8 cellular contexts compared by ENCODE assay signal in the genomic region with DNA sequence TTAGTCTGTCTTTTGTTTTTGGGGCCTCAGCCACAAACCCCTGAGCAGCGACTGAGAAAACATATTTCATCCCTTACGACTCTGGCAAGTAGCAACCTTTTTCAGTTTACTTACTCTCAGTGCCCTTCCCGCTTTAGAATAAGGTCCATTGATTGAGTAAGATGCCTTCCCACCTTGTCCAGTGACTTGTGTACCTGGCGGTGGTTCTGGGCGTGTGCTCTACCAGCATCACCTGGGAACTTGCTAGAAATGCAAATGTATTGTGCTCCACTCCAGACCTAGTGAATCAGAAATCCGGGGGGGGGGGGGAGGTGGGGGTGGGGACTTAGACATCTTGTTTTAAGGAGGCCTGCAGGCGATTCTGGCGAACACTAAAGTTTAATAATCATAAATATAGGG.
DNase-seq lines count a peak whose midpoint lies in the region; ATAC-seq lines count a peak whose summit lies in the region.

No MANE protein-coding gene starts in this region.

- no peaks in the 10 kb centered on the region for H3K36me3 ChIP-seq in HUES6 (ENCODE audit: control insufficient read depth, insufficient read depth, low read length)
- no peaks in the 10 kb centered on the region for H3K36me3 ChIP-seq in effector memory CD4-positive, alpha-beta T cell (ENCODE audit: control insufficient read depth, insufficient read depth, low read length)

- H3K27ac Mint-ChIP-seq in activated T-cell treated with anti-CD3 and anti-CD28 coated beads, Interleukin-2, amount 50 U/mL, for 24 hours = peak overlapping the region; percentile 55
- H3K27ac Mint-ChIP-seq in stimulated activated naive B cell treated with anti-CD40 and anti-IgM and Interleukin-4, amounts not matched to agents 10 μg/mL and 1 μg/mL and 100 μg/mL, for 72 hours = peak overlapping the region; percentile 88

- H3K4me3 Mint-ChIP-seq in activated T-cell treated with anti-CD3 and anti-CD28 coated beads, Interleukin-2, amount 50 U/mL, for 24 hours = peak overlapping the region; percentile 76
- H3K4me3 Mint-ChIP-seq in stimulated activated naive B cell treated with anti-CD40 and anti-IgM and Interleukin-4, amounts not matched to agents 10 μg/mL and 1 μg/mL and 100 μg/mL, for 72 hours = peak overlapping the region; percentile 78 to 81

- H3K9me3 ChIP-seq in HUES6 (ENCODE audit: control insufficient read depth, insufficient read depth, low read depth, low read length) = no peaks in the 10 kb centered on the region
- no peaks in the 10 kb centered on the region for H3K9me3 ChIP-seq in effector memory CD4-positive, alpha-beta T cell (ENCODE audit: control insufficient read depth, low read length)

- DNase-seq in activated T-cell treated with anti-CD3 and anti-CD28 coated beads, Interleukin-2, amount 50 U/mL, for 24 hours = no peak
- no peak for DNase-seq in activated T-cell treated with anti-CD3 and anti-CD28 coated beads, Interleukin-2, amount 50 U/mL, for 48 hours
- no peak for DNase-seq in effector memory CD4-positive, alpha-beta T cell
- DNase-seq in stimulated activated naive B cell treated with anti-CD40 and anti-IgM and Interleukin-4, amounts not matched to agents 10 μg/mL and 1 μg/mL and 100 μg/mL, for 72 hours = no peak
- DNase-seq in SW 1271 (lab: John Stamatoyannopoulos, UW) = no peak
- DNase-seq in hippocampal formation (lab: John Stamatoyannopoulos, UW) = no peak
- no peak for DNase-seq in LoVo (ENCODE audit: low spot score)

- peak overlapping the region; percentile 55; the same call in 1 of the 2 replicates for H3K4me3 ChIP-seq in HUES6 (ENCODE audit: low read depth, low read length)
- peak overlapping the region; percentile 40 for H3K4me3 ChIP-seq in effector memory CD4-positive, alpha-beta T cell (ENCODE audit: insufficient read depth, low read depth, low read length, poor library complexity, severe bottlenecking)

- H3K27me3 ChIP-seq in HUES6 (ENCODE audit: control insufficient read depth, insufficient read depth, low read length) = peaks cover 11% of the 10 kb centered on the region; the same call in 1 of the 2 replicates
- no peaks in the 10 kb centered on the region for H3K27me3 ChIP-seq in effector memory CD4-positive, alpha-beta T cell (replicated peaks; ENCODE audit: control insufficient read depth, insufficient read depth, low read length, poor library complexity, severe bottlenecking)

- ATAC-seq in stimulated activated naive B cell treated with anti-CD40 and anti-IgM and Interleukin-4, amounts not matched to agents 10 μg/mL and 1 μg/mL and 100 μg/mL, for 72 hours (replicated peaks) = no peak

- no peak overlapping the region for H3K9ac ChIP-seq in HUES6 (ENCODE audit: low read length)

- no peak overlapping the region for H3K27ac ChIP-seq in HUES6 (ENCODE audit: low read depth, low read length)
- H3K27ac ChIP-seq in effector memory CD4-positive, alpha-beta T cell (ENCODE audit: insufficient read depth, low read length, poor library complexity, severe bottlenecking) = peak overlapping the region; percentile 88

- peaks cover 69% of the 10 kb centered on the region for H3K4me1 Mint-ChIP-seq in activated T-cell treated with anti-CD3 and anti-CD28 coated beads, Interleukin-2, amount 50 U/mL, for 24 hours (ENCODE audit: low read depth)
- H3K4me1 Mint-ChIP-seq in stimulated activated naive B cell treated with anti-CD40 and anti-IgM and Interleukin-4, amounts not matched to agents 10 μg/mL and 1 μg/mL and 100 μg/mL, for 72 hours = peaks cover 47 to 80% of the 10 kb centered on the region in 2 donors

- H3K9me3 Mint-ChIP-seq in activated T-cell treated with anti-CD3 and anti-CD28 coated beads, Interleukin-2, amount 50 U/mL, for 24 hours = no peaks in the 10 kb centered on the region
- H3K9me3 Mint-ChIP-seq in stimulated activated naive B cell treated with anti-CD40 and anti-IgM and Interleukin-4, amounts not matched to agents 10 μg/mL and 1 μg/mL and 100 μg/mL, for 72 hours = peaks cover 0 to 4% of the 10 kb centered on the region in 2 donors

- peaks cover 18% of the 10 kb centered on the region for H3K4me1 ChIP-seq in HUES6 (ENCODE audit: control insufficient read depth, insufficient read depth, low read length)
- peaks cover 40% of the 10 kb centered on the region for H3K4me1 ChIP-seq in effector memory CD4-positive, alpha-beta T cell (ENCODE audit: control insufficient read depth, insufficient read depth, low read length, poor library complexity, severe bottlenecking)

- H3K27me3 Mint-ChIP-seq in activated T-cell treated with anti-CD3 and anti-CD28 coated beads, Interleukin-2, amount 50 U/mL, for 24 hours = no peaks in the 10 kb centered on the region
- H3K27me3 Mint-ChIP-seq in stimulated activated naive B cell treated with anti-CD40 and anti-IgM and Interleukin-4, amounts not matched to agents 10 μg/mL and 1 μg/mL and 100 μg/mL, for 72 hours = no peaks in the 10 kb centered on the region

- H3K36me3 Mint-ChIP-seq in activated T-cell treated with anti-CD3 and anti-CD28 coated beads, Interleukin-2, amount 50 U/mL, for 24 hours (ENCODE audit: low read depth) = no peaks in the 10 kb centered on the region
- peaks cover 6 to 10% of the 10 kb centered on the region in 2 donors for H3K36me3 Mint-ChIP-seq in stimulated activated naive B cell treated with anti-CD40 and anti-IgM and Interleukin-4, amounts not matched to agents 10 μg/mL and 1 μg/mL and 100 μg/mL, for 72 hours
